Comparison of ENCODE assay signal across 15 cellular contexts in the genomic region with DNA sequence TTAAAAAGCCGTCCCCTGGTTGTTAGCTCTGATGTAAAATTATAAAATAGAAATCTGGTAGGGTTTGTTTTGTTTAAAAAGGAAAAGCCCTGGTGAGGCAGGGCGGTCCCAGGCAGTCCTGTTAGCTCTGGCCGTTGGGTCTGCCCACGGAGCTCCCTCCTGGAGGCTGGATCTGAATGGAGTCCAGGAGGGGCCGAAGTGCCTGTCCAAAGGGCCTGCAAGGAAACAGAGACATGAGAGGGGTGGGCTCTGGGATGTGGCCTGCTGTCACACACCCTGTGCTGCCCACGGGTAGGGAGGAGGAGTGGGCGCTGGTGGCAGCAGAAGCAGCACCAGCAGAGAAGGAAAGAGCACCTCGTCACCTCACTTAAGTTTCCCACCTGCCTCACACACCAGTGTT. TPM values are rescaled to one million over a fixed set of nuclear protein-coding genes. Genes with fewer than 3 reads are reported as not detected.
DNase-seq lines count a peak whose midpoint lies in the region; ATAC-seq and TF ChIP-seq lines count a peak whose summit lies in the region.
"Had no signal": no experiment of that assay in that cellular context is flagged by ENCODE, and none has a peak within 500 bp of the region (broad histone marks: within the 10 kb centered on the region; RNA-seq: fewer than 3 reads in every experiment).

No MANE protein-coding gene starts in this region.

- H3K9me3 ChIP-seq in RWPE2 (ENCODE audit: severe bottlenecking) = no peaks in the 10 kb centered on the region
- H3K9me3 ChIP-seq: A549, HAP-1 had no signal

- no peak overlapping the region for H3K4me3 ChIP-seq in RWPE2 (ENCODE audit: severe bottlenecking)
- H3K4me3 ChIP-seq: A549, HAP-1 had no signal

- H3K27me3 ChIP-seq in RWPE2 (ENCODE audit: insufficient read depth, poor library complexity, severe bottlenecking) = no peaks in the 10 kb centered on the region

- H3K27me3 Mint-ChIP-seq in chondrocyte (ENCODE audit: low read depth) = no peaks in the 10 kb centered on the region
- H3K27me3 Mint-ChIP-seq in nephron progenitor cell (ENCODE audit: low read depth, poor library complexity) = peaks cover 2% of the 10 kb centered on the region

- H3K4me1 Mint-ChIP-seq in chondrocyte (ENCODE audit: low read depth) (peaks cover 12% of the 10 kb centered on the region), nephron progenitor cell (no peaks in the 10 kb centered on the region)
- H3K4me1 Mint-ChIP-seq: CD14-positive monocyte had no signal

- TF ChIP-seq CTCF in RWPE2 (IDR thresholded peaks at IDR 0.05; ENCODE audit: poor library complexity, severe bottlenecking) (no peak), chondrocyte (IDR thresholded peaks at IDR 0.05) (no peak), nephron progenitor cell (IDR thresholded peaks at IDR 0.05) (no peak)

- H3K4me1 ChIP-seq in RWPE2 (ENCODE audit: insufficient read depth, poor library complexity, severe bottlenecking) = peaks cover 27% of the 10 kb centered on the region
- H3K4me1 ChIP-seq: HAP-1 had no signal

- peaks cover 22% of the 10 kb centered on the region for H3K36me3 Mint-ChIP-seq in chondrocyte (ENCODE audit: low read depth)
- H3K36me3 Mint-ChIP-seq in nephron progenitor cell (ENCODE audit: low read depth) = peaks cover 6% of the 10 kb centered on the region

- H3K36me3 ChIP-seq in RWPE2 (ENCODE audit: low read depth) = peaks cover 53% of the 10 kb centered on the region

- no peak for DNase-seq in RWPE2 (ENCODE audit: low spot score)
- DNase-seq in chondrocyte (ENCODE audit: low spot score) = peak; percentile 65
- no peak for DNase-seq in nephron progenitor cell
- DNase-seq in medulla oblongata (ENCODE audit: extremely low spot score) = no peak
- no peak for DNase-seq in SW 1271 (lab: John Stamatoyannopoulos, UW)
- DNase-seq in stimulated activated CD8-positive, alpha-beta memory T cell treated with anti-CD3 and anti-CD28 coated beads, Interleukin-4, amount 100 ng/mL, for 48 hours = no peak
- DNase-seq: CD8-positive, alpha-beta T cell; COR-L47; DMS153; DMS79 treated with DMSO at 0.1 percent for 48 hours; EL; HFFc6 had no signal

- H3K27ac ChIP-seq in RWPE2 (ENCODE audit: poor library complexity, severe bottlenecking) = peak overlapping the region; percentile 93
- H3K27ac ChIP-seq: A549 had no signal

- H3K27ac Mint-ChIP-seq in chondrocyte (ENCODE audit: unreplicated experiment) (no peak overlapping the region), nephron progenitor cell (peak overlapping the region; percentile 19)
- H3K27ac Mint-ChIP-seq: CD14-positive monocyte; CD8-positive, alpha-beta T cell; HFFc6 had no signal

- no peak for ATAC-seq in RWPE2 (ENCODE audit: low read depth)
- ATAC-seq: A549; CD8-positive, alpha-beta T cell had no signal

- no peaks in the 10 kb centered on the region for H3K9me3 Mint-ChIP-seq in chondrocyte (ENCODE audit: low read depth)
- H3K9me3 Mint-ChIP-seq in nephron progenitor cell = no peaks in the 10 kb centered on the region
- H3K9me3 Mint-ChIP-seq: CD8-positive, alpha-beta T cell; HFFc6 had no signal

- H3K4me3 Mint-ChIP-seq in chondrocyte (ENCODE audit: unreplicated experiment) = no peak overlapping the region
- no peak overlapping the region for H3K4me3 Mint-ChIP-seq in nephron progenitor cell
- H3K4me3 Mint-ChIP-seq: CD14-positive monocyte; CD8-positive, alpha-beta T cell; HFFc6 had no signal

RNA-seq across cellular contexts. Expression of gene PMM1, which starts 11.3 kb away (rescaled TPM):
- 39.3 to 48.2 TPM (median 47.1 TPM) in 3 replicates for total RNA-seq in chondrocyte

RNA-seq across cellular contexts. Expression of gene DESI1, which starts 19.9 kb away (rescaled TPM):
- total RNA-seq in chondrocyte = 29.5 to 33.9 TPM (median 29.8 TPM) in 3 replicates

RNA-seq across cellular contexts. Expression of gene XRCC6, which starts 20.1 kb away (rescaled TPM):
- 156 to 210 TPM (median 161 TPM) in 3 replicates for total RNA-seq in chondrocyte

RNA-seq across cellular contexts. Expression of gene CSDC2, which starts 40.2 kb away (rescaled TPM):
- total RNA-seq in chondrocyte = 12.7 to 21.7 TPM (median 20.9 TPM) in 3 replicates
- total RNA-seq: CD8-positive, alpha-beta T cell had no signal

RNA-seq across cellular contexts. Expression of gene POLR3H, which starts 56.7 kb away (rescaled TPM):
- 39.6 to 57.3 TPM (median 41.5 TPM) in 3 replicates for total RNA-seq in chondrocyte
